8 cellular contexts compared by ENCODE assay signal in the genomic region with DNA sequence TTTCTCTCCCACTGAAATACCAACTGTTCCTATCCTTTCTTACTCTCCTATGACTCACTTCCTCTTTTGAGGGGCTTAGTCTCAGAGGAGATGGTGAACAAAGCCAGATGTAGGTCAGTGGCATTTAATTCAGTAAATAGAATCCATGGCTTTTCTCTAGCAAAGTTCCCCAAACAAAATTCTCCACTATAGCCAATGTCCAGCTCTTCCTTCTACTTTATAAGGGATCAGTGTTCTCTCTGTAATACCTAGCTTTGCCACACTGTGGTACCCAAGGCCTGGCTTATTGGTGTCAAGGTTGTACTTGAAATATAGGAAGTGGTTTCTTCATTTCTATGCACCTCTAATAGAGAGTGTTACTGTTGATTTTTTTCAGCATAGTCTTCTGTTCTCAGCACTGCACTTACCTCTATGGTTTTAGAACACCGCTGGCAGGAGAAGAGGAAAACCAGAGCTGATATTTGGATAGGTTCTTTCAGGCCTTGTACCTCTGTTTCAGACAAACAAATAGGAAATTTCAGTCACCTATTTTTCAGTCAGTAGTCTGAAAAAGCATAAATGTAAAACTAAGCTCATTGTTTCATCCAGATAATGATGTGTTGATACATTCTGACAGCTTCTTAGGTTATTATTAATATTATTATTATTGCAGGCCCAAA. TPM values are rescaled to one million over a fixed set of nuclear protein-coding genes. Genes with fewer than 3 reads are reported as not detected.
DNase-seq lines count a peak whose midpoint lies in the region; ATAC-seq lines count a peak whose summit lies in the region.

No MANE protein-coding gene starts in this region.

- ATAC-seq in GM19025 (IDR thresholded peaks at IDR 0.05; ENCODE audit: low read depth, unreplicated experiment) (peak; percentile 97), HG03139 (IDR thresholded peaks at IDR 0.05; ENCODE audit: unreplicated experiment) (peak; percentile 99)
- ATAC-seq in activated CD4-positive, alpha-beta T cell treated with anti-CD3 and anti-CD28 coated beads for 36 hours, result peak; percentile 98

- peaks cover 14 to 29% (median 21%) of the 10 kb centered on the region in 10 experiments for H3K4me1 ChIP-seq in BLaER1 treated with 17β-estradiol and CSF1 and Interleukin-3, amounts not matched to agents 10 nM and 100 nM

- CTCF ChIA-PET in activated CD4-positive, alpha-beta T cell treated with anti-CD3 and anti-CD28 coated beads for 36 hours (lab: Charles Lee), result interaction anchor here (0.6 to 8.3 kb wide), 40 partner anchors 8 to 1535 kb away, joined by 3 to 143 read pairs (median 4); a partner anchor contains a TSS

- H3K9me3 Mint-ChIP-seq in activated CD4-positive, alpha-beta T cell treated with anti-CD3 and anti-CD28 coated beads for 36 hours (ENCODE audit: low read depth), result no peaks in the 10 kb centered on the region

- H3K27me3 Mint-ChIP-seq in activated CD4-positive, alpha-beta T cell treated with anti-CD3 and anti-CD28 coated beads for 36 hours, result peaks cover 7% of the 10 kb centered on the region

- no peak overlapping the region for H3K4me3 Mint-ChIP-seq in activated CD4-positive, alpha-beta T cell treated with anti-CD3 and anti-CD28 coated beads for 36 hours

- no peaks in the 10 kb centered on the region for H3K9me3 ChIP-seq in BLaER1 treated with 17β-estradiol and CSF1 and Interleukin-3, amounts not matched to agents 10 nM and 100 nM (replicated peaks in 1 of 11)

- peak; percentile 65 for DNase-seq in NCI-H226
- peak; percentile 75 for DNase-seq in activated CD4-positive, alpha-beta T cell treated with anti-CD3 and anti-CD28 coated beads for 36 hours
- peak; percentile 87 for DNase-seq in dedifferentiated amniotic fluid mesenchymal stem cell (ENCODE audit: extremely low spot score)
- DNase-seq in lung microvascular endothelial cell (ENCODE audit: low read depth in 2 of 2), result peak; percentile 88 to 91
- peak; percentile 19 for DNase-seq in stimulated activated CD8-positive, alpha-beta memory T cell treated with anti-CD3 and anti-CD28 coated beads, Interleukin-15, amount 100 ng/mL, for 1 hour (ENCODE audit: low read depth)

- no peak overlapping the region for H3K9ac ChIP-seq in BLaER1 treated with 17β-estradiol and CSF1 and Interleukin-3, amounts not matched to agents 10 nM and 100 nM

- H3K4me3 ChIP-seq in BLaER1 treated with 17β-estradiol and CSF1 and Interleukin-3, amounts not matched to agents 10 nM and 100 nM, result no peak overlapping the region

- H3K4me2 ChIP-seq in BLaER1 treated with 17β-estradiol and CSF1 and Interleukin-3, amounts not matched to agents 10 nM and 100 nM, result peak overlapping the region; percentile 7 to 62 (median 42); a peak in 21 of 22 replicates

- H3K4me1 Mint-ChIP-seq in activated CD4-positive, alpha-beta T cell treated with anti-CD3 and anti-CD28 coated beads for 36 hours, result peaks cover 16% of the 10 kb centered on the region

- H3K27ac ChIP-seq in BLaER1 treated with 17β-estradiol and CSF1 and Interleukin-3, amounts not matched to agents 10 nM and 100 nM, result peak overlapping the region in 7 of 11 experiments; percentile 15 to 48 (median 24); a peak in 13 of 22 replicates

- H4K20me1 ChIP-seq in BLaER1 treated with 17β-estradiol and CSF1 and Interleukin-3, amounts not matched to agents 10 nM and 100 nM, result no peaks in the 10 kb centered on the region

- POLR2A ChIA-PET in activated CD4-positive, alpha-beta T cell treated with anti-CD3 and anti-CD28 coated beads for 36 hours (lab: Charles Lee), result interaction anchor here (0.7 kb wide), 1 partner anchor 149 kb away, joined by 3 read pairs; no protein-coding TSS in a partner anchor

- no peaks in the 10 kb centered on the region for H3K36me3 ChIP-seq in BLaER1 treated with 17β-estradiol and CSF1 and Interleukin-3, amounts not matched to agents 10 nM and 100 nM

- H3K27ac Mint-ChIP-seq in activated CD4-positive, alpha-beta T cell treated with anti-CD3 and anti-CD28 coated beads for 36 hours, result no peak overlapping the region

- H3K27me3 ChIP-seq in BLaER1 treated with 17β-estradiol and CSF1 and Interleukin-3, amounts not matched to agents 10 nM and 100 nM, result no peaks in the 10 kb centered on the region

- intact Hi-C loops in activated CD4-positive, alpha-beta T cell treated with anti-CD3 and anti-CD28 coated beads for 36 hours (cut with DNase I, micrococcal nuclease), result loop anchor here (1.0 to 5.0 kb wide), 5 partner anchors 39 to 148 kb away; a partner anchor contains a TSS

- no peaks in the 10 kb centered on the region for H3K36me3 Mint-ChIP-seq in activated CD4-positive, alpha-beta T cell treated with anti-CD3 and anti-CD28 coated beads for 36 hours (ENCODE audit: low read depth)

RNA-seq across cellular contexts. Expression of a gene that starts 40.6 kb away (rescaled TPM):
- total RNA-seq in activated CD4-positive, alpha-beta T cell treated with anti-CD3 and anti-CD28 coated beads for 36 hours, result under 1 TPM; 0.61 to 0.71 TPM
- 24.8 and 54.3 TPM in 2 replicates for total RNA-seq in lung microvascular endothelial cell

Comparison
In these comparisons a context has a peak if more than half of its experiments do, and no peak if none do; other contexts are left out.
1. DNase-seq: peak in every context shown above with its lines; median percentile 90 in lung microvascular endothelial cell; 87 in dedifferentiated amniotic fluid mesenchymal stem cell; 75 in activated CD4-positive, alpha-beta T cell treated with anti-CD3 and anti-CD28 coated beads for 36 hours; 65 in NCI-H226; 19 in stimulated activated CD8-positive, alpha-beta memory T cell treated with anti-CD3 and anti-CD28 coated beads, Interleukin-15, amount 100 ng/mL, for 1 hour.
2. RNA of a gene that starts 40.6 kb away (total RNA-seq): 24.8 to 54.3 TPM in lung microvascular endothelial cell; 0.61 to 0.71 TPM in activated CD4-positive, alpha-beta T cell treated with anti-CD3 and anti-CD28 coated beads for 36 hours; every median in the first group is over 10 times any median in the second.
3. Peak in every context shown above with its lines, with median percentiles within 50 percentile points of each other: ATAC-seq.